ENCODE assay signal across 9 cellular contexts in genomic region chrX:19683817-19684216, GRCh38.
DNase-seq lines count a peak whose midpoint lies in the region; ATAC-seq and TF ChIP-seq lines count a peak whose summit lies in the region.
"Had no signal": no experiment of that assay in that cellular context is flagged by ENCODE, and none has a peak within 500 bp of the region (broad histone marks: within the 10 kb centered on the region; RNA-seq: fewer than 3 reads in every experiment).

No MANE protein-coding gene starts in this region.

- H3K27ac ChIP-seq in BLaER1 treated with 17β-estradiol and CSF1 and Interleukin-3, amounts not matched to agents 10 nM and 100 nM = peak overlapping the region in 5 of 11 experiments; percentile 1 to 68 (median 54); a peak in 6 of 22 replicates
- H3K27ac ChIP-seq: colonic mucosa had no signal

- H4K20me1 ChIP-seq in BLaER1 treated with 17β-estradiol and CSF1 and Interleukin-3, amounts not matched to agents 10 nM and 100 nM = peaks cover 0 to 26% (median 13%) of the 10 kb centered on the region in 11 experiments; a peak in 11 of 22 replicates

- peak overlapping the region in 1 of 11 experiments; percentile 23; a peak in 1 of 22 replicates for H3K9ac ChIP-seq in BLaER1 treated with 17β-estradiol and CSF1 and Interleukin-3, amounts not matched to agents 10 nM and 100 nM

- peak overlapping the region; percentile 95 for H3K27ac Mint-ChIP-seq in activated naive CD4-positive, alpha-beta T cell treated with anti-CD3 and anti-CD28 coated beads, Interleukin-2, amount 10 ng/mL, durations not matched to agents 7 days and 5 days
- peak overlapping the region; percentile 91 to 100 for H3K27ac Mint-ChIP-seq in natural killer cell treated with Interleukin-12 subunit alpha and Interleukin-12 subunit beta and Interleukin-15 and Interleukin-18, amount 100 ng/mL, for 72 hours
- no peak overlapping the region for H3K27ac Mint-ChIP-seq in type B pancreatic cell

- no peaks in the 10 kb centered on the region for H3K9me3 Mint-ChIP-seq in activated naive CD4-positive, alpha-beta T cell treated with anti-CD3 and anti-CD28 coated beads, Interleukin-2, amount 10 ng/mL, durations not matched to agents 7 days and 5 days
- H3K9me3 Mint-ChIP-seq in natural killer cell treated with Interleukin-12 subunit alpha and Interleukin-12 subunit beta and Interleukin-15 and Interleukin-18, amount 100 ng/mL, for 72 hours = no peaks in the 10 kb centered on the region
- H3K9me3 Mint-ChIP-seq in type B pancreatic cell = no peaks in the 10 kb centered on the region

- no peak overlapping the region for H3K4me3 ChIP-seq in BLaER1 treated with 17β-estradiol and CSF1 and Interleukin-3, amounts not matched to agents 10 nM and 100 nM
- H3K4me3 ChIP-seq: colonic mucosa had no signal

- H3K4me1 Mint-ChIP-seq in activated naive CD4-positive, alpha-beta T cell treated with anti-CD3 and anti-CD28 coated beads, Interleukin-2, amount 10 ng/mL, durations not matched to agents 7 days and 5 days = peaks cover 72% of the 10 kb centered on the region
- H3K4me1 Mint-ChIP-seq in natural killer cell treated with Interleukin-12 subunit alpha and Interleukin-12 subunit beta and Interleukin-15 and Interleukin-18, amount 100 ng/mL, for 72 hours (ENCODE audit: low read depth in 2 of 2) = peaks cover 47 to 60% of the 10 kb centered on the region in 2 donors
- peaks cover 4% of the 10 kb centered on the region for H3K4me1 Mint-ChIP-seq in type B pancreatic cell (ENCODE audit: unreplicated experiment)

- H3K36me3 Mint-ChIP-seq in activated naive CD4-positive, alpha-beta T cell treated with anti-CD3 and anti-CD28 coated beads, Interleukin-2, amount 10 ng/mL, durations not matched to agents 7 days and 5 days = peaks cover 40% of the 10 kb centered on the region
- peaks cover 8% of the 10 kb centered on the region for H3K36me3 Mint-ChIP-seq in natural killer cell treated with Interleukin-12 subunit alpha and Interleukin-12 subunit beta and Interleukin-15 and Interleukin-18, amount 100 ng/mL, for 72 hours
- no peaks in the 10 kb centered on the region for H3K36me3 Mint-ChIP-seq in type B pancreatic cell

- TF ChIP-seq CTCF in type B pancreatic cell (conservative IDR thresholded peaks at IDR 0.05) = no peak

- no peak overlapping the region for H3K4me3 Mint-ChIP-seq in activated naive CD4-positive, alpha-beta T cell treated with anti-CD3 and anti-CD28 coated beads, Interleukin-2, amount 10 ng/mL, durations not matched to agents 7 days and 5 days
- H3K4me3 Mint-ChIP-seq in natural killer cell treated with Interleukin-12 subunit alpha and Interleukin-12 subunit beta and Interleukin-15 and Interleukin-18, amount 100 ng/mL, for 72 hours = peak overlapping the region; percentile 94
- H3K4me3 Mint-ChIP-seq in type B pancreatic cell = no peak overlapping the region

- H3K27me3 Mint-ChIP-seq in activated naive CD4-positive, alpha-beta T cell treated with anti-CD3 and anti-CD28 coated beads, Interleukin-2, amount 10 ng/mL, durations not matched to agents 7 days and 5 days = no peaks in the 10 kb centered on the region
- peaks cover 0 to 8% of the 10 kb centered on the region in 2 donors for H3K27me3 Mint-ChIP-seq in natural killer cell treated with Interleukin-12 subunit alpha and Interleukin-12 subunit beta and Interleukin-15 and Interleukin-18, amount 100 ng/mL, for 72 hours
- no peaks in the 10 kb centered on the region for H3K27me3 Mint-ChIP-seq in type B pancreatic cell

- H3K4me1 ChIP-seq in BLaER1 treated with 17β-estradiol and CSF1 and Interleukin-3, amounts not matched to agents 10 nM and 100 nM = peaks cover 26 to 87% (median 39%) of the 10 kb centered on the region in 10 experiments
- H3K4me1 ChIP-seq: colonic mucosa had no signal

- CTCF ChIA-PET in activated naive CD4-positive, alpha-beta T cell treated with anti-CD3 and anti-CD28 coated beads, Interleukin-2, amount 10 ng/mL, durations not matched to agents 7 days and 5 days (lab: Charles Lee) = no interaction called here

- H3K27me3 ChIP-seq in BLaER1 treated with 17β-estradiol and CSF1 and Interleukin-3, amounts not matched to agents 10 nM and 100 nM = no peaks in the 10 kb centered on the region
- H3K27me3 ChIP-seq: colonic mucosa had no signal

- DNase-seq in RPMI7951 (ENCODE audit: low read depth) (peak; percentile 21), type B pancreatic cell (ENCODE audit: extremely low spot score, unreplicated experiment) (no peak), NCI-H1092 (lab: John Stamatoyannopoulos, UW) (no peak), NCI-H2196 treated with DMSO at 0.1 percent for 48 hours (lab: John Stamatoyannopoulos, UW; ENCODE audit: unreplicated experiment) (no peak), NCI-H748 treated with DMSO at 0.1 percent for 48 hours (lab: John Stamatoyannopoulos, UW) (no peak)
- peak; percentile 35 for DNase-seq in activated naive CD4-positive, alpha-beta T cell treated with anti-CD3 and anti-CD28 coated beads, Interleukin-2, amount 10 ng/mL, durations not matched to agents 7 days and 5 days
- no peak for DNase-seq in natural killer cell treated with Interleukin-12 subunit alpha and Interleukin-12 subunit beta and Interleukin-15 and Interleukin-18, amount 100 ng/mL, for 72 hours (ENCODE audit: low spot score)
- DNase-seq: colonic mucosa had no signal

- peak; percentile 43 to 69 for ATAC-seq in natural killer cell treated with Interleukin-12 subunit alpha and Interleukin-12 subunit beta and Interleukin-15 and Interleukin-18, amount 100 ng/mL, for 72 hours

- peaks cover 0 to 49% (median 17%) of the 10 kb centered on the region in 11 experiments; a peak in 14 of 22 replicates for H3K36me3 ChIP-seq in BLaER1 treated with 17β-estradiol and CSF1 and Interleukin-3, amounts not matched to agents 10 nM and 100 nM
- H3K36me3 ChIP-seq: colonic mucosa had no signal

- peak overlapping the region in 8 of 11 experiments; percentile 19 to 62 (median 44); a peak in 13 of 22 replicates for H3K4me2 ChIP-seq in BLaER1 treated with 17β-estradiol and CSF1 and Interleukin-3, amounts not matched to agents 10 nM and 100 nM

- H3K9me3 ChIP-seq in BLaER1 treated with 17β-estradiol and CSF1 and Interleukin-3, amounts not matched to agents 10 nM and 100 nM (replicated peaks in 1 of 11) = no peaks in the 10 kb centered on the region
- H3K9me3 ChIP-seq: colonic mucosa had no signal

Comparison
In these comparisons a context has a peak if more than half of its experiments do, and no peak if none do; other contexts are left out.
1. DNase-seq: peak in RPMI7951 (single experiment) and activated naive CD4-positive, alpha-beta T cell treated with anti-CD3 and anti-CD28 coated beads, Interleukin-2, amount 10 ng/mL, durations not matched to agents 7 days and 5 days (single experiment); none in natural killer cell treated with Interleukin-12 subunit alpha and Interleukin-12 subunit beta and Interleukin-15 and Interleukin-18, amount 100 ng/mL, for 72 hours (single experiment), type B pancreatic cell (single experiment), NCI-H1092 (single experiment), NCI-H2196 treated with DMSO at 0.1 percent for 48 hours (single experiment) and NCI-H748 treated with DMSO at 0.1 percent for 48 hours (single experiment).